ENCODE assay signal across 8 cellular contexts in genomic region chr9:26723486-26723885, GRCh38.
DNase-seq lines count a peak whose midpoint lies in the region; ATAC-seq and FAIRE-seq lines count a peak whose summit lies in the region.

No MANE protein-coding gene starts in this region.

- H3K27me3 Mint-ChIP-seq in activated CD4-positive, alpha-beta memory T cell treated with anti-CD3 and anti-CD28 coated beads for 36 hours, result no peaks in the 10 kb centered on the region

- no peak for ATAC-seq in GM19452 (IDR thresholded peaks at IDR 0.05; ENCODE audit: unreplicated experiment)

- no peaks in the 10 kb centered on the region for H3K9me3 Mint-ChIP-seq in activated CD4-positive, alpha-beta memory T cell treated with anti-CD3 and anti-CD28 coated beads for 36 hours

- DNase-seq in D341Med (ENCODE audit: low spot score) (peak; percentile 45), GM19239 (ENCODE audit: insufficient read length, low spot score) (peak; percentile 7), HuH-7 (ENCODE audit: low spot score) (peak; percentile 24), iris pigment epithelial cell (ENCODE audit: low read depth) (peak; percentile 16), SHP77 treated with DMSO at 0.1 percent for 48 hours (lab: John Stamatoyannopoulos, UW) (no peak), SKM-1 (lab: John Stamatoyannopoulos, UW; ENCODE audit: unreplicated experiment) (no peak)
- peak; percentile 26 for DNase-seq in activated CD4-positive, alpha-beta memory T cell treated with anti-CD3 and anti-CD28 coated beads for 36 hours

- FAIRE-seq in GM19239 (lab: Jason Lieb, UNC), result peak; percentile 33

- H3K27ac Mint-ChIP-seq in activated CD4-positive, alpha-beta memory T cell treated with anti-CD3 and anti-CD28 coated beads for 36 hours, result no peak overlapping the region

- intact Hi-C loops in activated CD4-positive, alpha-beta memory T cell treated with anti-CD3 and anti-CD28 coated beads for 36 hours (cut with micrococcal nuclease), result no loop called here

- CTCF ChIA-PET in activated CD4-positive, alpha-beta memory T cell treated with anti-CD3 and anti-CD28 coated beads for 36 hours (lab: Charles Lee), result no interaction called here

- H3K4me1 Mint-ChIP-seq in activated CD4-positive, alpha-beta memory T cell treated with anti-CD3 and anti-CD28 coated beads for 36 hours (ENCODE audit: low read depth), result no peaks in the 10 kb centered on the region

- no peak overlapping the region for H3K4me3 Mint-ChIP-seq in activated CD4-positive, alpha-beta memory T cell treated with anti-CD3 and anti-CD28 coated beads for 36 hours

- POLR2A ChIA-PET in activated CD4-positive, alpha-beta memory T cell treated with anti-CD3 and anti-CD28 coated beads for 36 hours (lab: Charles Lee), result no interaction called here

- no peaks in the 10 kb centered on the region for H3K36me3 Mint-ChIP-seq in activated CD4-positive, alpha-beta memory T cell treated with anti-CD3 and anti-CD28 coated beads for 36 hours

Comparison
In these comparisons a context has a peak if more than half of its experiments do, and no peak if none do; other contexts are left out.
1. DNase-seq: peak in D341Med (single experiment), GM19239 (single experiment), HuH-7 (single experiment), activated CD4-positive, alpha-beta memory T cell treated with anti-CD3 and anti-CD28 coated beads for 36 hours (single experiment) and iris pigment epithelial cell (single experiment); none in SHP77 treated with DMSO at 0.1 percent for 48 hours (single experiment) and SKM-1 (single experiment).